Comparison of ENCODE assay signal across 23 cellular contexts in the genomic region with DNA sequence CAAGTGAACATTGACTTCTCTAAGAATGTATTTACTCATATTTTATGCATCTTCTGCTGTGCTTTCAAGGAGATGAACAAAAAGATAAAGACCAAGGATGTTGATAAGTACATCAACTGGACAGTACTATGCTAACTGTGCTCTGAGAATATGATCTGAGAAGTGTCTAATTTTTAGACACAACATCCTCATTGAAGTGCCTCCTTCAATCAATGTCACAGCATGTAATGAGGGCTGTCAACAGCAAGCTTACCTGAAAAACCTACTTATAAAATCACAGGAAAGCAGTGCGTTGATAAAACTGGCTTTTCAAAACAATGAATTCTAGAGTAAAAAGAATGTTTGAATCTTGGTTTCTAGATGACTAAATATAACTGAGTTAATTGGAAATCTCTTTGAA.
DNase-seq lines count a peak whose midpoint lies in the region; ATAC-seq, FAIRE-seq and TF ChIP-seq lines count a peak whose summit lies in the region.
"Had no signal": no experiment of that assay in that cellular context is flagged by ENCODE, and none has a peak within 500 bp of the region (broad histone marks: within the 10 kb centered on the region; RNA-seq: fewer than 3 reads in every experiment).

No MANE protein-coding gene starts in this region.

- H3K4me1 Mint-ChIP-seq in osteocyte (ENCODE audit: unreplicated experiment) = peaks cover 10% of the 10 kb centered on the region
- H3K4me1 Mint-ChIP-seq: B cell; CD4-positive, CD25-positive, alpha-beta regulatory T cell; CD8-positive, alpha-beta memory T cell had no signal

- no peak overlapping the region for H4K91ac ChIP-seq in neuronal stem cell (ENCODE audit: low read depth, low read length, poor library complexity)

- TF ChIP-seq POLR2A in testis (IDR thresholded peaks at IDR 0.05) = no peak

- no peak overlapping the region for H2BK5ac ChIP-seq in neuronal stem cell (ENCODE audit: low read length)

- H3K4me3 ChIP-seq in neuronal stem cell (ENCODE audit: low read length in 2 of 2) (no peak overlapping the region), heart right ventricle (no peak overlapping the region), testis (no peak overlapping the region)
- H3K4me3 ChIP-seq: BLaER1 treated with 17β-estradiol and CSF1 and Interleukin-3, amounts not matched to agents 10 nM and 100 nM had no signal

- H3K14ac ChIP-seq in neuronal stem cell (ENCODE audit: low read length) = no peak overlapping the region

- no peak overlapping the region for H4K8ac ChIP-seq in neuronal stem cell (ENCODE audit: low read depth, low read length)

- no peak overlapping the region for H3K27ac Mint-ChIP-seq in osteocyte (ENCODE audit: unreplicated experiment)
- H3K27ac Mint-ChIP-seq: B cell; CD4-positive, CD25-positive, alpha-beta regulatory T cell; CD8-positive, alpha-beta memory T cell; HFFc6 had no signal

- no peak overlapping the region for H2AK5ac ChIP-seq in neuronal stem cell (ENCODE audit: low read depth, low read length)

- TF ChIP-seq CTCF in D721Med (IDR thresholded peaks at IDR 0.05; ENCODE audit: insufficient read depth, missing control alignments) = no peak
- no peak for TF ChIP-seq CTCF in osteocyte (IDR thresholded peaks at IDR 0.05)
- no peak for TF ChIP-seq CTCF in heart right ventricle (IDR thresholded peaks at IDR 0.05)
- TF ChIP-seq CTCF in testis (IDR thresholded peaks at IDR 0.05) = no peak

- no peak overlapping the region for H3K4me3 Mint-ChIP-seq in osteocyte (ENCODE audit: unreplicated experiment)
- H3K4me3 Mint-ChIP-seq: B cell; CD4-positive, CD25-positive, alpha-beta regulatory T cell; CD8-positive, alpha-beta memory T cell; HFFc6 had no signal

- no peak for ATAC-seq in heart right ventricle
- ATAC-seq: HCT116 had no signal

- H3K9me3 ChIP-seq in neuronal stem cell (replicated peaks in 1 of 2; ENCODE audit: control insufficient read depth in 2 of 2, insufficient read depth in 1 of 2, low read depth in 1 of 2, low read length in 2 of 2) (no peaks in the 10 kb centered on the region), heart right ventricle (no peaks in the 10 kb centered on the region), testis (no peaks in the 10 kb centered on the region)
- H3K9me3 ChIP-seq: BLaER1 treated with 17β-estradiol and CSF1 and Interleukin-3, amounts not matched to agents 10 nM and 100 nM had no signal

- H2BK120ac ChIP-seq in neuronal stem cell (ENCODE audit: low read depth, low read length) = no peak overlapping the region

- no peaks in the 10 kb centered on the region for H3K36me3 Mint-ChIP-seq in osteocyte (ENCODE audit: unreplicated experiment)
- H3K36me3 Mint-ChIP-seq: CD4-positive, CD25-positive, alpha-beta regulatory T cell; CD8-positive, alpha-beta memory T cell had no signal

- no peaks in the 10 kb centered on the region for H3K79me1 ChIP-seq in neuronal stem cell (ENCODE audit: low read depth, low read length)

- H3K9ac ChIP-seq in neuronal stem cell (ENCODE audit: low read depth, low read length, poor library complexity) = no peak overlapping the region
- H3K9ac ChIP-seq: BLaER1 treated with 17β-estradiol and CSF1 and Interleukin-3, amounts not matched to agents 10 nM and 100 nM had no signal

- no peaks in the 10 kb centered on the region for H3K27me3 ChIP-seq in neuronal stem cell (ENCODE audit: control insufficient read depth in 3 of 3, insufficient read depth in 3 of 3, low read depth in 1 of 3, low read length in 3 of 3)
- H3K27me3 ChIP-seq in heart right ventricle = no peaks in the 10 kb centered on the region
- H3K27me3 ChIP-seq in testis = no peaks in the 10 kb centered on the region
- H3K27me3 ChIP-seq: BLaER1 treated with 17β-estradiol and CSF1 and Interleukin-3, amounts not matched to agents 10 nM and 100 nM had no signal

- intact Hi-C loops in heart right ventricle (cut with DNase I) (no loop called here), testis (cut with DNase I; ENCODE audit: low total_unique reads) (no loop called here)

- H2AFZ ChIP-seq in neuronal stem cell (ENCODE audit: low read length) = peak overlapping the region; percentile 46

- peak; percentile 100 for FAIRE-seq in D721Med (lab: Jason Lieb, UNC)
- FAIRE-seq: GM12892, GM18507, HTR-8/SVneo had no signal

- no peak overlapping the region for H3K4ac ChIP-seq in neuronal stem cell (ENCODE audit: low read length)

- no peak overlapping the region for H2BK12ac ChIP-seq in neuronal stem cell (ENCODE audit: low read length)

- WGBS in neuronal stem cell (ENCODE audit: extremely low coverage in 2 of 2, insufficient read length in 2 of 2, insufficient replicate concordance in 1 of 2), 2 donors = no CpG with 5 or more reads among the region's 1 CpG
- 65 to 94% methylated on average over 1 of the region's 1 CpG for WGBS in heart right ventricle, 2 donors
- 91 to 93% methylated on average over 1 of the region's 1 CpG for WGBS in testis, 2 donors

- H3K4me1 ChIP-seq in neuronal stem cell (ENCODE audit: control insufficient read depth in 2 of 2, insufficient read depth in 1 of 2, low read depth in 1 of 2, low read length in 2 of 2) (no peaks in the 10 kb centered on the region), heart right ventricle (no peaks in the 10 kb centered on the region), testis (no peaks in the 10 kb centered on the region)
- H3K4me1 ChIP-seq: BLaER1 treated with 17β-estradiol and CSF1 and Interleukin-3, amounts not matched to agents 10 nM and 100 nM had no signal

- no peak overlapping the region for H2BK15ac ChIP-seq in neuronal stem cell (ENCODE audit: low read length)

- H3K4me2 ChIP-seq in neuronal stem cell (ENCODE audit: insufficient read depth, low read length, poor library complexity, severe bottlenecking) = no peak overlapping the region
- H3K4me2 ChIP-seq: BLaER1 treated with 17β-estradiol and CSF1 and Interleukin-3, amounts not matched to agents 10 nM and 100 nM had no signal

- DNase-seq in D721Med (ENCODE audit: insufficient read length, low spot score) (no peak), NCI-H1417 treated with DMSO at 0.1 percent for 48 hours (lab: John Stamatoyannopoulos, UW) (peak; percentile 22), NCI-H2227 treated with DMSO at 0.1 percent for 48 hours (lab: John Stamatoyannopoulos, UW) (peak; percentile 32), neuronal stem cell (ENCODE audit: low spot score) (no peak), osteocyte (ENCODE audit: extremely low spot score, unreplicated experiment) (no peak), heart right ventricle (no peak), testis (no peak)
- DNase-seq: CD4-positive, CD25-positive, alpha-beta regulatory T cell; CD8-positive, alpha-beta memory T cell; COR-L47; DMS153; DMS79; GDM1; GOT3; H7; HFFc6; IMR-90 had no signal

- H3K36me3 ChIP-seq in neuronal stem cell (replicated peaks in 1 of 2; ENCODE audit: control insufficient read depth in 2 of 2, insufficient read depth in 2 of 2, low read length in 2 of 2) (no peaks in the 10 kb centered on the region), heart right ventricle (no peaks in the 10 kb centered on the region), testis (ENCODE audit: low read depth, missing control alignments) (no peaks in the 10 kb centered on the region)
- H3K36me3 ChIP-seq: BLaER1 treated with 17β-estradiol and CSF1 and Interleukin-3, amounts not matched to agents 10 nM and 100 nM had no signal

- H3K27me3 Mint-ChIP-seq in osteocyte (ENCODE audit: unreplicated experiment) = no peaks in the 10 kb centered on the region
- H3K27me3 Mint-ChIP-seq: B cell; CD4-positive, CD25-positive, alpha-beta regulatory T cell; CD8-positive, alpha-beta memory T cell had no signal

- peaks cover 17% of the 10 kb centered on the region for H3K9me3 Mint-ChIP-seq in osteocyte (ENCODE audit: unreplicated experiment)
- H3K9me3 Mint-ChIP-seq: HFFc6 had no signal

- H3K23ac ChIP-seq in neuronal stem cell (ENCODE audit: low read depth, low read length, poor library complexity) = no peak overlapping the region

- no peak overlapping the region for H3K18ac ChIP-seq in neuronal stem cell (ENCODE audit: low read length)

- no peak overlapping the region for H3K27ac ChIP-seq in neuronal stem cell (replicated peaks; ENCODE audit: low read length)
- H3K27ac ChIP-seq in heart right ventricle = no peak overlapping the region
- no peak overlapping the region for H3K27ac ChIP-seq in testis
- H3K27ac ChIP-seq: BLaER1 treated with 17β-estradiol and CSF1 and Interleukin-3, amounts not matched to agents 10 nM and 100 nM had no signal

Comparison
In these comparisons a context has a peak if more than half of its experiments do, and no peak if none do; other contexts are left out.
1. DNase-seq: peak in NCI-H1417 treated with DMSO at 0.1 percent for 48 hours (single experiment) and NCI-H2227 treated with DMSO at 0.1 percent for 48 hours (single experiment); none in D721Med (single experiment), neuronal stem cell (single experiment), osteocyte (single experiment), heart right ventricle (0 of 2) and testis (single experiment).